13 cellular contexts compared by ENCODE assay signal in genomic region chr22:37850801-37851200, GRCh38. TPM values are rescaled to one million over a fixed set of nuclear protein-coding genes. Genes with fewer than 3 reads are reported as not detected.
DNase-seq lines count a peak whose midpoint lies in the region; ATAC-seq and TF ChIP-seq lines count a peak whose summit lies in the region.
"Had no signal": no experiment of that assay in that cellular context is flagged by ENCODE, and none has a peak within 500 bp of the region (broad histone marks: within the 10 kb centered on the region; RNA-seq: fewer than 3 reads in every experiment).

No MANE protein-coding gene starts in this region.

- H3K36me3 ChIP-seq in Panc1 (ENCODE audit: control insufficient read depth, insufficient read depth, low read length) (peaks cover 21% of the 10 kb centered on the region), endodermal cell (ENCODE audit: control insufficient read depth, insufficient read depth, low read length) (peaks cover 52% of the 10 kb centered on the region), prostate gland (peaks cover 0 to 2% of the 10 kb centered on the region in 2 donors)

- peaks cover 51% of the 10 kb centered on the region for H3K4me1 Mint-ChIP-seq in activated naive CD4-positive, alpha-beta T cell treated with anti-CD3 and anti-CD28 coated beads for 36 hours (ENCODE audit: low read depth)
- peaks cover 6% of the 10 kb centered on the region for H3K4me1 Mint-ChIP-seq in endodermal cell
- peaks cover 33 to 54% of the 10 kb centered on the region in 2 donors for H3K4me1 Mint-ChIP-seq in stimulated activated naive B cell treated with anti-CD40 and anti-IgM and Interleukin-4, amounts not matched to agents 10 μg/mL and 1 μg/mL and 100 μg/mL, for 72 hours

- H3K27me3 Mint-ChIP-seq in activated naive CD4-positive, alpha-beta T cell treated with anti-CD3 and anti-CD28 coated beads for 36 hours (ENCODE audit: low read depth), result no peaks in the 10 kb centered on the region
- no peaks in the 10 kb centered on the region for H3K27me3 Mint-ChIP-seq in endodermal cell (ENCODE audit: insufficient read depth)
- no peaks in the 10 kb centered on the region for H3K27me3 Mint-ChIP-seq in stimulated activated naive B cell treated with anti-CD40 and anti-IgM and Interleukin-4, amounts not matched to agents 10 μg/mL and 1 μg/mL and 100 μg/mL, for 72 hours

- in situ Hi-C loops in Panc1 (cut with HindIII; ENCODE audit: low pct_unique_long_range_greater_than_20kb, low sequenced_read_pairs), result no loop called here

- H3K4me1 ChIP-seq in Panc1 (ENCODE audit: control insufficient read depth, insufficient read depth, low read length), result 0 out of 2 replicates have a peak, but pooled peaks cover 3% of the 10 kb centered on the region
- H3K4me1 ChIP-seq in endodermal cell (ENCODE audit: control insufficient read depth, insufficient read depth, low read length), result peaks cover 6% of the 10 kb centered on the region
- peaks cover 9% of the 10 kb centered on the region for H3K4me1 ChIP-seq in prostate gland (replicated peaks)

- CTCF ChIA-PET in activated naive CD4-positive, alpha-beta T cell treated with anti-CD3 and anti-CD28 coated beads for 36 hours (lab: Charles Lee), result interaction anchor here (1.5 kb wide), 1 partner anchor 13 kb away, joined by 14 read pairs; no protein-coding TSS in a partner anchor
- CTCF ChIA-PET in Panc1 (lab: Charles Lee), result no interaction called here

- no peak for TF ChIP-seq POLR2A in prostate gland (IDR thresholded peaks at IDR 0.05)

- H3K9me3 ChIP-seq in Panc1 (ENCODE audit: control insufficient read depth, insufficient read depth, low read depth, low read length) (no peaks in the 10 kb centered on the region), endodermal cell (ENCODE audit: control insufficient read depth, low read length) (no peaks in the 10 kb centered on the region), prostate gland (no peaks in the 10 kb centered on the region)
- H3K9me3 ChIP-seq: colonic mucosa had no signal

- H3K27ac ChIP-seq in Panc1 (ENCODE audit: low read length), result no peak overlapping the region
- no peak overlapping the region for H3K27ac ChIP-seq in endodermal cell (ENCODE audit: low read depth, low read length)
- no peak overlapping the region for H3K27ac ChIP-seq in prostate gland
- H3K27ac ChIP-seq: colonic mucosa had no signal

- H3K4me3 ChIP-seq in Panc1 (ENCODE audit: low read depth in 2 of 2, low read length in 2 of 2) (0 out of 4 replicates have a peak overlapping the region, but pooled peaks of 1 of the 2 experiments have one; percentile 99), endodermal cell (ENCODE audit: low read length) (peak overlapping the region; percentile 92), prostate gland (no peak overlapping the region)

- H3K27me3 ChIP-seq in Panc1 (ENCODE audit: control insufficient read depth, insufficient read depth, low read length) (no peaks in the 10 kb centered on the region), endodermal cell (ENCODE audit: control insufficient read depth, insufficient read depth, low read length, poor library complexity, severe bottlenecking) (no peaks in the 10 kb centered on the region), prostate gland (replicated peaks; ENCODE audit: insufficient read depth) (no peaks in the 10 kb centered on the region)
- H3K27me3 ChIP-seq: colonic mucosa had no signal

- no peak for ATAC-seq in Panc1
- no peak for ATAC-seq in stimulated activated naive B cell treated with anti-CD40 and anti-IgM and Interleukin-4, amounts not matched to agents 10 μg/mL and 1 μg/mL and 100 μg/mL, for 72 hours (replicated peaks)
- no peak for ATAC-seq in GM21447 (IDR thresholded peaks at IDR 0.05; ENCODE audit: unreplicated experiment)
- no peak for ATAC-seq in HG02642 (IDR thresholded peaks at IDR 0.05; ENCODE audit: poor library complexity, unreplicated experiment)

- H3K9me3 Mint-ChIP-seq in activated naive CD4-positive, alpha-beta T cell treated with anti-CD3 and anti-CD28 coated beads for 36 hours, result no peaks in the 10 kb centered on the region
- no peaks in the 10 kb centered on the region for H3K9me3 Mint-ChIP-seq in endodermal cell
- H3K9me3 Mint-ChIP-seq in stimulated activated naive B cell treated with anti-CD40 and anti-IgM and Interleukin-4, amounts not matched to agents 10 μg/mL and 1 μg/mL and 100 μg/mL, for 72 hours, result peaks cover 0 to 5% of the 10 kb centered on the region in 2 donors

- POLR2A ChIA-PET in Panc1 (lab: Charles Lee), result no interaction called here

- H3K9ac ChIP-seq in endodermal cell (ENCODE audit: extremely low read depth, low read length, poor library complexity, severe bottlenecking), result no peak overlapping the region

- no peak for DNase-seq in activated naive CD4-positive, alpha-beta T cell treated with anti-CD3 and anti-CD28 coated beads for 36 hours
- no peak for DNase-seq in activated naive CD4-positive, alpha-beta T cell treated with Interleukin-2 at 50 U/mL for 16 hours
- DNase-seq in Panc1 (ENCODE audit: low read depth, low spot score) (no peak), endodermal cell (no peak), prostate gland (ENCODE audit: low spot score) (no peak)
- DNase-seq in stimulated activated naive B cell treated with anti-CD40 and anti-IgM and Interleukin-4, amounts not matched to agents 10 μg/mL and 1 μg/mL and 100 μg/mL, for 72 hours, result no peak
- DNase-seq: colonic mucosa, foreskin fibroblast, NCI-H1694 treated with DMSO at 0.1 percent for 48 hours, T1000 had no signal

- BruUV-seq in Panc1 (replicated peaks; lab: Mats Ljungman, UMichigan), result TSS peak; percentile 58

- H3K36me3 Mint-ChIP-seq in activated naive CD4-positive, alpha-beta T cell treated with anti-CD3 and anti-CD28 coated beads for 36 hours (ENCODE audit: low read depth), result peaks cover 56% of the 10 kb centered on the region
- H3K36me3 Mint-ChIP-seq in endodermal cell (ENCODE audit: low read depth), result peaks cover 45% of the 10 kb centered on the region
- peaks cover 36 to 64% of the 10 kb centered on the region in 2 donors for H3K36me3 Mint-ChIP-seq in stimulated activated naive B cell treated with anti-CD40 and anti-IgM and Interleukin-4, amounts not matched to agents 10 μg/mL and 1 μg/mL and 100 μg/mL, for 72 hours

- H3K4me3 Mint-ChIP-seq in activated naive CD4-positive, alpha-beta T cell treated with anti-CD3 and anti-CD28 coated beads for 36 hours, result peak overlapping the region; percentile 92
- H3K4me3 Mint-ChIP-seq in endodermal cell, result peak overlapping the region; percentile 81
- H3K4me3 Mint-ChIP-seq in stimulated activated naive B cell treated with anti-CD40 and anti-IgM and Interleukin-4, amounts not matched to agents 10 μg/mL and 1 μg/mL and 100 μg/mL, for 72 hours, result peak overlapping the region; percentile 39 to 97

- intact Hi-C loops in activated naive CD4-positive, alpha-beta T cell treated with anti-CD3 and anti-CD28 coated beads for 36 hours (cut with micrococcal nuclease), result no loop called here
- intact Hi-C loops in Panc1 (cut with micrococcal nuclease; ENCODE audit: unreplicated experiment), result no loop called here
- intact Hi-C loops in prostate gland (cut with DNase I), result no loop called here

- peak overlapping the region; percentile 2 for H3K27ac Mint-ChIP-seq in activated naive CD4-positive, alpha-beta T cell treated with anti-CD3 and anti-CD28 coated beads for 36 hours
- no peak overlapping the region for H3K27ac Mint-ChIP-seq in endodermal cell
- peak overlapping the region; percentile 59 for H3K27ac Mint-ChIP-seq in stimulated activated naive B cell treated with anti-CD40 and anti-IgM and Interleukin-4, amounts not matched to agents 10 μg/mL and 1 μg/mL and 100 μg/mL, for 72 hours

- TF ChIP-seq CTCF in Panc1 (IDR thresholded peaks at IDR 0.05), result no peak
- TF ChIP-seq CTCF in endodermal cell (conservative IDR thresholded peaks at IDR 0.05), result no peak
- TF ChIP-seq CTCF in prostate gland (IDR thresholded peaks at IDR 0.05), result no peak

- 86 to 87% methylated on average over 2 to 4 of the region's 4 CpGs for WGBS in endodermal cell (ENCODE audit: insufficient coverage in 1 of 2, insufficient read length in 1 of 2), 2 experiments
- WGBS in prostate gland, result 75% methylated on average over 4 of the region's 4 CpGs

RNA-seq across cellular contexts. Expression of gene EIF3L, which starts 1.6 kb away (rescaled TPM):
- 100 to 1,000 TPM; 776 to 797 TPM for total RNA-seq in activated naive CD4-positive, alpha-beta T cell treated with anti-CD3 and anti-CD28 coated beads for 36 hours
- total RNA-seq in Panc1 (2021; ENCODE audit: unreplicated experiment) (211 TPM), endodermal cell (100 to 1,000 TPM; 469 to 541 TPM), prostate gland (100 to 1,000 TPM; 385 to 501 TPM)
- polyA plus RNA-seq in Panc1 (2012; ENCODE audit: insufficient read length), result 226 TPM
- 523 TPM for polyA plus RNA-seq in endodermal cell (2013, experiment 1 of 2)
- polyA plus RNA-seq in endodermal cell (2013, experiment 2 of 2), result 462 TPM

RNA-seq across cellular contexts. Expression of gene ANKRD54, which starts 6.7 kb away (rescaled TPM):
- 10 to 100 TPM; 13.5 to 15.6 TPM for total RNA-seq in activated naive CD4-positive, alpha-beta T cell treated with anti-CD3 and anti-CD28 coated beads for 36 hours
- total RNA-seq in Panc1 (2021; ENCODE audit: unreplicated experiment) (28.1 TPM), endodermal cell (10 to 100 TPM; 14.1 to 14.3 TPM), prostate gland (10 to 100 TPM; 72.4 to 94.5 TPM)
- 37.0 TPM for polyA plus RNA-seq in Panc1 (2012; ENCODE audit: insufficient read length)
- 22.1 TPM for polyA plus RNA-seq in endodermal cell (2013, experiment 1 of 2)
- polyA plus RNA-seq in endodermal cell (2013, experiment 2 of 2), result 23.6 TPM

RNA-seq across cellular contexts. Expression of gene GALR3, which starts 27.6 kb away (rescaled TPM):
- total RNA-seq in activated naive CD4-positive, alpha-beta T cell treated with anti-CD3 and anti-CD28 coated beads for 36 hours, result not detected
- not detected for total RNA-seq in Panc1 (2021; ENCODE audit: unreplicated experiment)
- not detected for polyA plus RNA-seq in Panc1 (2012; ENCODE audit: insufficient read length)
- total RNA-seq in endodermal cell, result under 1 TPM; 0.40 to 0.77 TPM
- not detected for polyA plus RNA-seq in endodermal cell (2013, experiment 1 of 2)
- polyA plus RNA-seq in endodermal cell (2013, experiment 2 of 2), result 0.33 TPM
- under 1 TPM in 1 of 2 donors, not detected in 1; 0.85 TPM for total RNA-seq in prostate gland
- total RNA-seq: subcutaneous adipose tissue had no signal

RNA-seq across cellular contexts. Expression of gene GCAT, which starts 43.1 kb away (rescaled TPM):
- total RNA-seq in activated naive CD4-positive, alpha-beta T cell treated with anti-CD3 and anti-CD28 coated beads for 36 hours, result 10 to 100 TPM; 26.9 to 27.2 TPM
- total RNA-seq in Panc1 (2021; ENCODE audit: unreplicated experiment), result 11.2 TPM
- polyA plus RNA-seq in Panc1 (2012; ENCODE audit: insufficient read length), result 10.0 TPM
- total RNA-seq in endodermal cell, result 10 to 100 TPM; 22.2 to 26.2 TPM
- polyA plus RNA-seq in endodermal cell (2013, experiment 1 of 2), result 22.0 TPM
- 17.9 TPM for polyA plus RNA-seq in endodermal cell (2013, experiment 2 of 2)
- 10 to 100 TPM; 37.8 to 92.7 TPM for total RNA-seq in prostate gland

RNA-seq across cellular contexts. Expression of gene MICALL1, which starts 55.3 kb away (rescaled TPM):
- total RNA-seq in activated naive CD4-positive, alpha-beta T cell treated with anti-CD3 and anti-CD28 coated beads for 36 hours, result 10 to 100 TPM; 12.0 to 12.9 TPM
- total RNA-seq in Panc1 (2021; ENCODE audit: unreplicated experiment) (34.5 TPM), endodermal cell (10 to 100 TPM; 33.5 to 36.6 TPM), prostate gland (10 to 100 TPM; 42.8 to 62.8 TPM)
- 40.3 TPM for polyA plus RNA-seq in Panc1 (2012; ENCODE audit: insufficient read length)
- polyA plus RNA-seq in endodermal cell (2013, experiment 1 of 2), result 28.1 TPM
- polyA plus RNA-seq in endodermal cell (2013, experiment 2 of 2), result 24.7 TPM
